ENCODE assay signal across 13 cellular contexts in the genomic region with DNA sequence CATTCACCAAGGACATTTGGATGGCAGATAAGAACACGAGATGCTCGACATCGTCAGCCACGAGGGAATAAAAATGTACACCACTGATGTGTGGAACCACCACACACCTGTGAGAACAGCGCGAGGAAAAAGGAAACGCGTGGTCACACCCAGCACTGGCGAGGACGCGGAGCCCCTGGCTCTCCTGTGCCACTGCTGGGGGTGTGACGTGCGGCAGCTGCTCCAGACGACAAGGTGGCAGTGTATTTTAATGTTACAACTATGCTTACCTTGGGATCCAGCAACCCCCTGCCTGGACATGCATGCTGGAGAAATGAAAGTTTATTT. TPM values are rescaled to one million over a fixed set of nuclear protein-coding genes. Genes with fewer than 3 reads are reported as not detected.
DNase-seq lines count a peak whose midpoint lies in the region; ATAC-seq and TF ChIP-seq lines count a peak whose summit lies in the region.
"Had no signal": no experiment of that assay in that cellular context is flagged by ENCODE, and none has a peak within 500 bp of the region (broad histone marks: within the 10 kb centered on the region; RNA-seq: fewer than 3 reads in every experiment).

No MANE protein-coding gene starts in this region.

- H2AK5ac ChIP-seq in H9 (ENCODE audit: insufficient read length, low read length): no peak overlapping the region

- 0 out of 4 replicates have a peak, but pooled peaks cover 0 to 3% of the 10 kb centered on the region in 2 experiments for H3K4me1 Mint-ChIP-seq in H9
- H3K4me1 Mint-ChIP-seq in naive thymus-derived CD4-positive, alpha-beta T cell: peaks cover 3 to 11% (median 5%) of the 10 kb centered on the region in 7 donors

- no peak overlapping the region for H2BK5ac ChIP-seq in H9 (ENCODE audit: insufficient read length, low read length)

- peaks cover 80% of the 10 kb centered on the region for H3K27me3 Mint-ChIP-seq in H9 (ENCODE audit: low read depth)
- peaks cover 12 to 53% (median 34%) of the 10 kb centered on the region in 5 donors for H3K27me3 Mint-ChIP-seq in naive thymus-derived CD4-positive, alpha-beta T cell

- H3K27ac Mint-ChIP-seq in H9: no peak overlapping the region
- no peak overlapping the region for H3K27ac Mint-ChIP-seq in naive thymus-derived CD4-positive, alpha-beta T cell

- H3K4me1 ChIP-seq in H9 (ENCODE audit: insufficient read depth, low read length): no peaks in the 10 kb centered on the region
- no peaks in the 10 kb centered on the region for H3K4me1 ChIP-seq in naive thymus-derived CD4-positive, alpha-beta T cell (ENCODE audit: control insufficient read depth in 2 of 2, insufficient read depth in 2 of 2, low read length in 2 of 2)

- H2AFZ ChIP-seq in H9 (ENCODE audit: low read length): no peak overlapping the region

- H3K79me2 ChIP-seq in H9 (ENCODE audit: insufficient read depth, low read length): no peaks in the 10 kb centered on the region

- no peaks in the 10 kb centered on the region for H3K36me3 Mint-ChIP-seq in H9 (ENCODE audit: insufficient read depth in 1 of 3, low read depth in 3 of 3)
- no peaks in the 10 kb centered on the region for H3K36me3 Mint-ChIP-seq in naive thymus-derived CD4-positive, alpha-beta T cell
- H3K36me3 Mint-ChIP-seq: CD8-positive, alpha-beta memory T cell had no signal

- no peak overlapping the region for H3K9ac ChIP-seq in H9 (ENCODE audit: extremely low read depth, insufficient read length, low read length)

- H3K9me3 ChIP-seq in H9 (ENCODE audit: control insufficient read depth, low read depth, low read length): no peaks in the 10 kb centered on the region
- H3K9me3 ChIP-seq in naive thymus-derived CD4-positive, alpha-beta T cell (ENCODE audit: control insufficient read depth in 2 of 3, low read length in 3 of 3): no peaks in the 10 kb centered on the region

- no CpG with 5 or more reads among the region's 14 CpGs for WGBS in H9 (ENCODE audit: extremely low coverage, insufficient read length, low lambda C conversion rate)

- H2BK15ac ChIP-seq in H9 (ENCODE audit: low read depth, low read length): no peak overlapping the region

- no peaks in the 10 kb centered on the region for H3K36me3 ChIP-seq in naive thymus-derived CD4-positive, alpha-beta T cell (ENCODE audit: control insufficient read depth in 2 of 3, insufficient read depth in 3 of 3, low read length in 3 of 3)

- H2BK20ac ChIP-seq in H9 (ENCODE audit: low read depth, low read length, poor library complexity, severe bottlenecking): no peak overlapping the region

- no peak overlapping the region for H2BK120ac ChIP-seq in H9 (ENCODE audit: low read depth, low read length, poor library complexity, severe bottlenecking)

- no peak overlapping the region for H3K14ac ChIP-seq in H9 (ENCODE audit: insufficient read depth, low read length)

- no peaks in the 10 kb centered on the region for H4K20me1 ChIP-seq in H9 (ENCODE audit: control insufficient read depth, insufficient read depth, insufficient read length)

- no peak overlapping the region for H3K4me3 ChIP-seq in naive thymus-derived CD4-positive, alpha-beta T cell (ENCODE audit: low read length)

- H4K5ac ChIP-seq in H9 (ENCODE audit: insufficient read length, low read depth, low read length): no peak overlapping the region

- no peak overlapping the region for H3K4me3 Mint-ChIP-seq in H9
- H3K4me3 Mint-ChIP-seq in naive thymus-derived CD4-positive, alpha-beta T cell: peak overlapping the region in 2 of 10 donors; percentile 4 to 8

- no peak overlapping the region for H4K91ac ChIP-seq in H9 (ENCODE audit: insufficient read length, low read depth, low read length)

- no peak overlapping the region for H3K23ac ChIP-seq in H9 (ENCODE audit: insufficient read length, low read depth, low read length)

- peak; percentile 32 for DNase-seq in DMS153 treated with DMSO at 0.1 percent for 48 hours (lab: John Stamatoyannopoulos, UW; ENCODE audit: unreplicated experiment)
- no peak for DNase-seq in DMS153 (lab: John Stamatoyannopoulos, UW)
- peak; percentile 19 for DNase-seq in NCI-H345 treated with DMSO at 0.1 percent for 48 hours (lab: John Stamatoyannopoulos, UW; ENCODE audit: unreplicated experiment)
- DNase-seq in ecto neural progenitor cell (ENCODE audit: low spot score): peak; percentile 30
- DNase-seq in posterior vena cava (ENCODE audit: low spot score): peak; percentile 63
- DNase-seq in H9: no peak
- DNase-seq in naive thymus-derived CD4-positive, alpha-beta T cell: no peak
- DNase-seq: H7, NCI-H1436 treated with DMSO at 0.1 percent for 48 hours, NCI-H2107 had no signal

- no peaks in the 10 kb centered on the region for H3K27me3 ChIP-seq in H9 (ENCODE audit: insufficient read depth, low read length)
- peaks cover 0 to under 1% of the 10 kb centered on the region in 2 donors for H3K27me3 ChIP-seq in naive thymus-derived CD4-positive, alpha-beta T cell (ENCODE audit: control insufficient read depth in 2 of 2, insufficient read depth in 2 of 2, low read length in 2 of 2)

- H2BK12ac ChIP-seq in H9 (ENCODE audit: insufficient read length, low read depth, low read length): no peak overlapping the region

- H3K27ac ChIP-seq in H9 (ENCODE audit: insufficient read length, low read depth, low read length): no peak overlapping the region
- no peak overlapping the region for H3K27ac ChIP-seq in naive thymus-derived CD4-positive, alpha-beta T cell (ENCODE audit: low read depth, low read length)
- H3K27ac ChIP-seq: 22Rv1 had no signal

- H3K4me2 ChIP-seq in H9 (ENCODE audit: insufficient read depth, insufficient read length, low read length): no peak overlapping the region

- no peak for TF ChIP-seq CTCF in H9 (conservative IDR thresholded peaks at IDR 0.05)

- H3K18ac ChIP-seq in H9 (ENCODE audit: insufficient read length, low read depth, low read length): no peak overlapping the region

- H3K9me3 Mint-ChIP-seq in H9: no peaks in the 10 kb centered on the region
- peaks cover 0 to 3% (median 0%) of the 10 kb centered on the region in 11 donors for H3K9me3 Mint-ChIP-seq in naive thymus-derived CD4-positive, alpha-beta T cell
- H3K9me3 Mint-ChIP-seq: CD8-positive, alpha-beta memory T cell had no signal

- ATAC-seq in naive thymus-derived CD4-positive, alpha-beta T cell: no peak
- ATAC-seq in GM18909 (IDR thresholded peaks at IDR 0.05; ENCODE audit: poor library complexity, unreplicated experiment): no peak

- CTCF ChIA-PET in naive thymus-derived CD4-positive, alpha-beta T cell (lab: Charles Lee): no interaction called here

- no peak overlapping the region for H3T11ph ChIP-seq in H9 (ENCODE audit: low read length)

- H3K79me1 ChIP-seq in H9 (ENCODE audit: insufficient read depth, low read depth, low read length, poor library complexity, severe bottlenecking): no peaks in the 10 kb centered on the region

- H3K23me2 ChIP-seq in H9 (ENCODE audit: insufficient read length, low read depth, low read length, poor library complexity, severe bottlenecking): no peaks in the 10 kb centered on the region

- intact Hi-C loops in posterior vena cava (cut with DNase I): no loop called here
- intact Hi-C loops in naive thymus-derived CD4-positive, alpha-beta T cell (cut with micrococcal nuclease): no loop called here

- H4K8ac ChIP-seq in H9 (replicated peaks; ENCODE audit: insufficient read length, low read depth, low read length): no peak overlapping the region

- no peak overlapping the region for H3K56ac ChIP-seq in H9 (ENCODE audit: insufficient read length, low read depth, low read length)

- POLR2A ChIA-PET in naive thymus-derived CD4-positive, alpha-beta T cell (lab: Charles Lee): no interaction called here

- no peak overlapping the region for H3K4ac ChIP-seq in H9 (ENCODE audit: low read depth, low read length)

RNA-seq across cellular contexts. Expression of gene CEP72, which starts 13.6 kb away (rescaled TPM):
- 1 to 10 TPM; 1.9 to 2.4 TPM for total RNA-seq in posterior vena cava
- 24.8 and 26.7 TPM in 2 replicates for total RNA-seq in H9 (2021)
- 10 to 100 TPM; 13.4 to 33.8 (median 22.7) TPM for total RNA-seq in naive thymus-derived CD4-positive, alpha-beta T cell
- polyA plus RNA-seq in naive thymus-derived CD4-positive, alpha-beta T cell: 1 to 10 TPM; 6.0 to 8.7 TPM

Comparison
In these comparisons a context has a peak if more than half of its experiments do, and no peak if none do; other contexts are left out.
1. DNase-seq: peak in DMS153 treated with DMSO at 0.1 percent for 48 hours (single experiment), NCI-H345 treated with DMSO at 0.1 percent for 48 hours (single experiment), ecto neural progenitor cell (single experiment) and posterior vena cava (single experiment); none in DMS153 (single experiment), H9 (single experiment) and naive thymus-derived CD4-positive, alpha-beta T cell (0 of 9).